1 cellular context compared by ENCODE assay signal in genomic region chr4:26337612-26338011, GRCh38.
TF ChIP-seq lines count a peak whose summit lies in the region.

No MANE protein-coding gene starts in this region.

TF ChIP-seq in IMR-90, 13 proteins besides CTCF, POLR2A, EP300 and RAD21 (continued from another document):
- TF ChIP-seq, protein P1, sequence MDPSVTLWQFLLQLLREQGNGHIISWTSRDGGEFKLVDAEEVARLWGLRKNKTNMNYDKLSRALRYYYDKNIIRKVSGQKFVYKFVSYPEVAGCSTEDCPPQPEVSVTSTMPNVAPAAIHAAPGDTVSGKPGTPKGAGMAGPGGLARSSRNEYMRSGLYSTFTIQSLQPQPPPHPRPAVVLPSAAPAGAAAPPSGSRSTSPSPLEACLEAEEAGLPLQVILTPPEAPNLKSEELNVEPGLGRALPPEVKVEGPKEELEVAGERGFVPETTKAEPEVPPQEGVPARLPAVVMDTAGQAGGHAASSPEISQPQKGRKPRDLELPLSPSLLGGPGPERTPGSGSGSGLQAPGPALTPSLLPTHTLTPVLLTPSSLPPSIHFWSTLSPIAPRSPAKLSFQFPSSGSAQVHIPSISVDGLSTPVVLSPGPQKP (IDR thresholded peaks at IDR 0.05; ENCODE audit: borderline replicate concordance, low read depth, low read length) = no peak
- no peak for TF ChIP-seq FOS (IDR thresholded peaks at IDR 0.05; ENCODE audit: low read depth, low read length)
- TF ChIP-seq CEBPB (IDR thresholded peaks at IDR 0.05; ENCODE audit: low read depth, low read length) = no peak
- TF ChIP-seq MXI1 (IDR thresholded peaks at IDR 0.05; ENCODE audit: borderline replicate concordance, low read depth, low read length) = no peak
